Comparison of ENCODE assay signal across 21 cellular contexts in the genomic region with DNA sequence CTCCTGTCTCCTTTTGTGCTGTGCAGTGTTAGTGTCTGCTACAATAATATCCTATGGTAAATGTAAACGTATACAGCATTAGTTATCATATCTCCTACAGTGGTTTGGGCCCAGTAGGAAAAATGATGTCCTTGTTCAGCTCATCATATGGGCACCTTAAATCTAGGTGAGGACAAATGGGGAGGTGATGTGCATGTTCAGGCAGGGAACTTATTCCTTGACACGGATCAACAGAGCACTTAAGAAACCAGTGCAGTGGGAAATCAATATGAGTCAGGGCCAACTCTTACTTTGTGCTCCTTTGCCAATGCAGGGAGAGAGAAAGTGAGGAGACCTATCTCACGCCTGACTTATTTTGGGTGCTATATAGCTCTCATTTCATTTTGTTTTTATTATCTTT.
DNase-seq lines count a peak whose midpoint lies in the region; FAIRE-seq and TF ChIP-seq lines count a peak whose summit lies in the region.
"Had no signal": no experiment of that assay in that cellular context is flagged by ENCODE, and none has a peak within 500 bp of the region (broad histone marks: within the 10 kb centered on the region; RNA-seq: fewer than 3 reads in every experiment).

No MANE protein-coding gene starts in this region.

- H3K27ac ChIP-seq in Karpas-422 (ENCODE audit: low read length) (peak overlapping the region; percentile 21; the same call in 1 of the 2 replicates), esophagus muscularis mucosa (replicated peaks in 1 of 4) (no peak overlapping the region), thyroid gland (peak overlapping the region; percentile 66 to 84 (median 71)), tibial nerve (no peak overlapping the region), kidney (ENCODE audit: low read depth in 2 of 2, low read length in 2 of 2) (no peak overlapping the region)

- no peaks in the 10 kb centered on the region for H3K9me3 ChIP-seq in Karpas-422 (ENCODE audit: low read length)
- H3K9me3 ChIP-seq in esophagus muscularis mucosa, result no peaks in the 10 kb centered on the region
- H3K9me3 ChIP-seq in thyroid gland, result no peaks in the 10 kb centered on the region
- no peaks in the 10 kb centered on the region for H3K9me3 ChIP-seq in tibial nerve
- no peaks in the 10 kb centered on the region for H3K9me3 ChIP-seq in kidney (ENCODE audit: control insufficient read depth in 1 of 2, low read length in 2 of 2)
- H3K9me3 ChIP-seq: BE2C, HAP-1 had no signal

- 91% methylated on average over 3 of the region's 3 CpGs for WGBS in esophagus muscularis mucosa
- 41 to 45% methylated on average over 3 of the region's 3 CpGs for WGBS in thyroid gland, 2 donors
- WGBS in tibial nerve, 2 donors, result 90 to 94% methylated on average over 3 of the region's 3 CpGs

- H3K4me1 ChIP-seq in Karpas-422 (ENCODE audit: low read length), result peaks cover 60% of the 10 kb centered on the region
- no peaks in the 10 kb centered on the region for H3K4me1 ChIP-seq in esophagus muscularis mucosa
- peaks cover 34 to 40% of the 10 kb centered on the region in 2 donors for H3K4me1 ChIP-seq in thyroid gland
- H3K4me1 ChIP-seq in tibial nerve, result no peaks in the 10 kb centered on the region
- no peaks in the 10 kb centered on the region for H3K4me1 ChIP-seq in kidney (ENCODE audit: control insufficient read depth in 1 of 2, insufficient read depth in 1 of 2, low read depth in 1 of 2, low read length in 2 of 2)
- H3K4me1 ChIP-seq: BE2C had no signal

- H2AFZ ChIP-seq in Karpas-422 (ENCODE audit: low read length), result no peak overlapping the region

- no peaks in the 10 kb centered on the region for H3K9me2 ChIP-seq in Karpas-422 (replicated peaks; ENCODE audit: insufficient read depth, low read length)

- H3K9ac ChIP-seq in Karpas-422 (ENCODE audit: low read length) (no peak overlapping the region), kidney (ENCODE audit: low read length in 2 of 2) (no peak overlapping the region)

- TF ChIP-seq CTCF in esophagus muscularis mucosa (IDR thresholded peaks at IDR 0.05), result no peak
- no peak for TF ChIP-seq CTCF in thyroid gland (IDR thresholded peaks at IDR 0.05)
- no peak for TF ChIP-seq CTCF in tibial nerve (IDR thresholded peaks at IDR 0.05)
- TF ChIP-seq CTCF in kidney (IDR thresholded peaks at IDR 0.05; ENCODE audit: borderline replicate concordance, extremely low read depth, insufficient read depth), result no peak

- H3K4me2 ChIP-seq in Karpas-422 (ENCODE audit: low read depth, low read length, poor library complexity, severe bottlenecking), result no peak overlapping the region

- H3K36me3 ChIP-seq in Karpas-422 (ENCODE audit: insufficient read depth, low read length) (no peaks in the 10 kb centered on the region), esophagus muscularis mucosa (no peaks in the 10 kb centered on the region), thyroid gland (no peaks in the 10 kb centered on the region), tibial nerve (no peaks in the 10 kb centered on the region), kidney (ENCODE audit: control insufficient read depth in 1 of 2, insufficient read depth in 2 of 2, low read length in 2 of 2) (no peaks in the 10 kb centered on the region)
- H3K36me3 ChIP-seq: BE2C, HAP-1 had no signal

- H3K79me2 ChIP-seq in Karpas-422 (ENCODE audit: low read length), result no peaks in the 10 kb centered on the region

- FAIRE-seq in kidney (lab: Jason Lieb, UNC), result no peak
- FAIRE-seq: A204.1, G401.6, GM12891, GM19239, H1, HepG2 had no signal

- no peaks in the 10 kb centered on the region for H4K20me1 ChIP-seq in Karpas-422 (ENCODE audit: insufficient read depth, low read depth, low read length)

- TF ChIP-seq POLR2A in esophagus muscularis mucosa (IDR thresholded peaks at IDR 0.05; ENCODE audit: low read depth), result no peak
- no peak for TF ChIP-seq POLR2A in thyroid gland (IDR thresholded peaks at IDR 0.05)
- TF ChIP-seq POLR2A in tibial nerve (IDR thresholded peaks at IDR 0.05), result no peak

- no peak for TF ChIP-seq EP300 in esophagus muscularis mucosa (IDR thresholded peaks at IDR 0.05)
- TF ChIP-seq EP300 in tibial nerve (IDR thresholded peaks at IDR 0.05), result no peak

- no peaks in the 10 kb centered on the region for H3K27me3 ChIP-seq in Karpas-422 (ENCODE audit: low read length)
- no peaks in the 10 kb centered on the region for H3K27me3 ChIP-seq in esophagus muscularis mucosa
- H3K27me3 ChIP-seq in thyroid gland, result no peaks in the 10 kb centered on the region
- no peaks in the 10 kb centered on the region for H3K27me3 ChIP-seq in tibial nerve
- H3K27me3 ChIP-seq: BE2C had no signal

- intact Hi-C loops in esophagus muscularis mucosa (cut with DNase I), result no loop called here
- intact Hi-C loops in thyroid gland (cut with DNase I), result no loop called here
- intact Hi-C loops in kidney (cut with DNase I), result no loop called here

- DNase-seq in DMS79 (lab: John Stamatoyannopoulos, UW) (peak; percentile 60), Karpas-422 (no peak), esophagus muscularis mucosa (ENCODE audit: extremely low spot score) (peak; percentile 74), thyroid gland (peak; percentile 45), tibial nerve (ENCODE audit: low spot score in 2 of 2) (no peak), kidney (no peak), DMS 273 (lab: John Stamatoyannopoulos, UW; ENCODE audit: unreplicated experiment) (no peak)
- DNase-seq: ACHN; BE2C; C1 segment of cervical spinal cord; CD4-positive, CD25-positive, alpha-beta regulatory T cell; CD8-positive, alpha-beta memory T cell; COR-L47; DMS153 had no signal

- H3K4me3 ChIP-seq in Karpas-422 (ENCODE audit: low read length) (no peak overlapping the region), esophagus muscularis mucosa (no peak overlapping the region), thyroid gland (replicated peaks in 1 of 3) (no peak overlapping the region), tibial nerve (no peak overlapping the region), kidney (ENCODE audit: low read length in 2 of 2) (no peak overlapping the region)
- H3K4me3 ChIP-seq: HAP-1 had no signal

Comparison
In these comparisons a context has a peak if more than half of its experiments do, and no peak if none do; other contexts are left out.
1. DNase-seq: peak in DMS79 (single experiment), esophagus muscularis mucosa (single experiment) and thyroid gland (2 of 2); none in Karpas-422 (single experiment), tibial nerve (0 of 2), kidney (single experiment) and DMS 273 (single experiment).
2. H3K27ac ChIP-seq: peak in Karpas-422 (single experiment) and thyroid gland (3 of 3); none in esophagus muscularis mucosa (0 of 4), tibial nerve (0 of 4) and kidney (0 of 2).